Comparison of ENCODE assay signal across 12 cellular contexts in genomic region chr16:15701975-15702970, GRCh38. TPM values are rescaled to one million over a fixed set of nuclear protein-coding genes. Genes with fewer than 3 reads are reported as not detected.
DNase-seq lines count a peak whose midpoint lies in the region; ATAC-seq and TF ChIP-seq lines count a peak whose summit lies in the region.
"Had no signal": no experiment of that assay in that cellular context is flagged by ENCODE, and none has a peak within 500 bp of the region (broad histone marks: within the 10 kb centered on the region; RNA-seq: fewer than 3 reads in every experiment).

No MANE protein-coding gene starts in this region.

- no peak overlapping the region for H2BK120ac ChIP-seq in H9 (ENCODE audit: low read depth, low read length, poor library complexity, severe bottlenecking)

- no peak overlapping the region for H2BK20ac ChIP-seq in H9 (ENCODE audit: low read depth, low read length, poor library complexity, severe bottlenecking)

- no peak overlapping the region for H2BK12ac ChIP-seq in H9 (ENCODE audit: insufficient read length, low read depth, low read length)

- no peak overlapping the region for H3K4ac ChIP-seq in H9 (ENCODE audit: low read depth, low read length)

- H3K27ac Mint-ChIP-seq in H9 (peak overlapping the region in 2 of 3 experiments; percentile 28 to 30; a peak in 3 of 7 replicates), memory B cell (peak overlapping the region; percentile 81), endothelial cell (ENCODE audit: unreplicated experiment) (no peak overlapping the region)

- peak overlapping the region; percentile 14; the same call in 1 of the 2 replicates for H3K27ac ChIP-seq in ACC112 (ENCODE audit: low read depth, low read length)
- no peak overlapping the region for H3K27ac ChIP-seq in H9 (ENCODE audit: insufficient read length, low read depth, low read length)
- H3K27ac ChIP-seq in ascending aorta: peak overlapping the region; percentile 35 to 56
- H3K27ac ChIP-seq in heart left ventricle: peak overlapping the region in 1 of 12 donors; percentile 61
- H3K27ac ChIP-seq: adrenal gland had no signal

- ATAC-seq in memory B cell (ENCODE audit: low read depth) (no peak), GM18517 (IDR thresholded peaks at IDR 0.05; ENCODE audit: unreplicated experiment) (no peak), heart left ventricle (no peak)
- ATAC-seq: effector memory CD8-positive, alpha-beta T cell had no signal

- no peaks in the 10 kb centered on the region for H3K27me3 Mint-ChIP-seq in H9 (ENCODE audit: low read depth)
- H3K27me3 Mint-ChIP-seq in memory B cell: no peaks in the 10 kb centered on the region
- no peaks in the 10 kb centered on the region for H3K27me3 Mint-ChIP-seq in endothelial cell (ENCODE audit: unreplicated experiment)
- H3K27me3 Mint-ChIP-seq: effector memory CD8-positive, alpha-beta T cell had no signal

- TF ChIP-seq CTCF in H9 (conservative IDR thresholded peaks at IDR 0.05) (no peak), ascending aorta (IDR thresholded peaks at IDR 0.05) (no peak), endothelial cell (IDR thresholded peaks at IDR 0.05; ENCODE audit: unreplicated experiment) (no peak), heart left ventricle (IDR thresholded peaks at IDR 0.05) (no peak)

- H3K36me3 ChIP-seq in ACC112 (ENCODE audit: insufficient read depth, low read length): no peaks in the 10 kb centered on the region; the same call in 1 of the 2 replicates
- H3K36me3 ChIP-seq in ascending aorta: peaks cover 63 to 85% of the 10 kb centered on the region in 2 donors
- H3K36me3 ChIP-seq in heart left ventricle: peaks cover 0 to 67% (median 54%) of the 10 kb centered on the region in 9 donors

- DNase-seq in H9 (no peak), ascending aorta (ENCODE audit: low spot score in 2 of 2) (no peak), memory B cell (ENCODE audit: low spot score in 2 of 2) (no peak), endothelial cell (ENCODE audit: low spot score) (no peak), heart left ventricle (no peak), HT-29 (ENCODE audit: low spot score) (no peak)
- DNase-seq: adrenal gland; effector memory CD8-positive, alpha-beta T cell; GDM1; mammary epithelial cell had no signal

- no peak overlapping the region for H3K4me3 ChIP-seq in ACC112 (ENCODE audit: low read depth, low read length)
- H3K4me3 ChIP-seq in ascending aorta: no peak overlapping the region
- H3K4me3 ChIP-seq in heart left ventricle: no peak overlapping the region
- H3K4me3 ChIP-seq: adrenal gland had no signal

- peak overlapping the region; percentile 70 for H3K23ac ChIP-seq in H9 (ENCODE audit: insufficient read length, low read depth, low read length)

- no peak overlapping the region for H3K56ac ChIP-seq in H9 (ENCODE audit: insufficient read length, low read depth, low read length)

- WGBS in H9 (ENCODE audit: extremely low coverage, insufficient read length, low lambda C conversion rate): no CpG with 5 or more reads among the region's 11 CpGs
- 84 to 89% (median 86%) methylated on average over 11 of the region's 11 CpGs for WGBS in heart left ventricle, 4 donors

- H3K9ac ChIP-seq in H9 (ENCODE audit: extremely low read depth, insufficient read length, low read length): no peak overlapping the region

- no peak for TF ChIP-seq POLR2A in heart left ventricle (IDR thresholded peaks at IDR 0.05)

- H3K23me2 ChIP-seq in H9 (ENCODE audit: insufficient read length, low read depth, low read length, poor library complexity, severe bottlenecking): no peaks in the 10 kb centered on the region

- no peak overlapping the region for H2BK5ac ChIP-seq in H9 (ENCODE audit: insufficient read length, low read length)

- H3K9me3 ChIP-seq in H9 (ENCODE audit: control insufficient read depth, low read depth, low read length) (no peaks in the 10 kb centered on the region), ascending aorta (no peaks in the 10 kb centered on the region), heart left ventricle (no peaks in the 10 kb centered on the region)
- H3K9me3 ChIP-seq: adrenal gland had no signal

- intact Hi-C loops in ascending aorta (cut with DNase I) (no loop called here), heart left ventricle (cut with DNase I) (loop anchor here in 7 of 10 donors (5.0 to 10.0 kb wide), 4 partner anchors 57 to 277 kb away; partner anchors contain the start of gene MARF1 (in 4 of the 7))

- no peak overlapping the region for H3K18ac ChIP-seq in H9 (ENCODE audit: insufficient read length, low read depth, low read length)

- no peak overlapping the region for H2AK5ac ChIP-seq in H9 (ENCODE audit: insufficient read length, low read length)

- no peaks in the 10 kb centered on the region for H3K27me3 ChIP-seq in ACC112 (ENCODE audit: insufficient read depth, low read length)
- H3K27me3 ChIP-seq in H9 (ENCODE audit: insufficient read depth, low read length): no peaks in the 10 kb centered on the region
- H3K27me3 ChIP-seq in ascending aorta: no peaks in the 10 kb centered on the region
- H3K27me3 ChIP-seq in heart left ventricle: no peaks in the 10 kb centered on the region
- H3K27me3 ChIP-seq: adrenal gland had no signal

- peaks cover 2 to 7% of the 10 kb centered on the region in 2 experiments; a peak in 3 of 4 replicates for H3K4me1 Mint-ChIP-seq in H9
- H3K4me1 Mint-ChIP-seq in memory B cell: peaks cover 5% of the 10 kb centered on the region
- H3K4me1 Mint-ChIP-seq in endothelial cell (ENCODE audit: unreplicated experiment): peaks cover 6% of the 10 kb centered on the region

- H3K4me3 Mint-ChIP-seq in H9 (no peak overlapping the region), memory B cell (no peak overlapping the region), endothelial cell (ENCODE audit: unreplicated experiment) (no peak overlapping the region)
- H3K4me3 Mint-ChIP-seq: effector memory CD8-positive, alpha-beta T cell had no signal

- H2AFZ ChIP-seq in ACC112 (ENCODE audit: low read length, unreplicated experiment) (no peak overlapping the region), H9 (ENCODE audit: low read length) (no peak overlapping the region)

- no peaks in the 10 kb centered on the region for H3K79me1 ChIP-seq in H9 (ENCODE audit: insufficient read depth, low read depth, low read length, poor library complexity, severe bottlenecking)

- H3K36me3 Mint-ChIP-seq in H9 (ENCODE audit: insufficient read depth in 1 of 3, low read depth in 3 of 3) (peaks cover 11 to 41% (median 28%) of the 10 kb centered on the region in 3 experiments; a peak in 6 of 7 replicates), memory B cell (peaks cover 8% of the 10 kb centered on the region), endothelial cell (ENCODE audit: low read depth, unreplicated experiment) (peaks cover 6% of the 10 kb centered on the region)

- no peak overlapping the region for H4K8ac ChIP-seq in H9 (replicated peaks; ENCODE audit: insufficient read length, low read depth, low read length)

- H3T11ph ChIP-seq in H9 (ENCODE audit: low read length): no peak overlapping the region

- no peak overlapping the region for H4K91ac ChIP-seq in H9 (ENCODE audit: insufficient read length, low read depth, low read length)

- no peaks in the 10 kb centered on the region for H4K20me1 ChIP-seq in H9 (ENCODE audit: control insufficient read depth, insufficient read depth, insufficient read length)

- no peak overlapping the region for H2BK15ac ChIP-seq in H9 (ENCODE audit: low read depth, low read length)

- H4K5ac ChIP-seq in H9 (ENCODE audit: insufficient read length, low read depth, low read length): no peak overlapping the region

- H3K4me1 ChIP-seq in ACC112 (ENCODE audit: control insufficient read depth, insufficient read depth, low read length, unreplicated experiment) (peaks cover 13% of the 10 kb centered on the region), H9 (ENCODE audit: insufficient read depth, low read length) (no peaks in the 10 kb centered on the region), ascending aorta (no peaks in the 10 kb centered on the region), heart left ventricle (peaks cover 0 to 4% (median 0%) of the 10 kb centered on the region in 12 donors)
- H3K4me1 ChIP-seq: adrenal gland had no signal

- no peak overlapping the region for H3K4me2 ChIP-seq in H9 (ENCODE audit: insufficient read depth, insufficient read length, low read length)

- no peaks in the 10 kb centered on the region for H3K9me3 Mint-ChIP-seq in H9
- no peaks in the 10 kb centered on the region for H3K9me3 Mint-ChIP-seq in memory B cell
- H3K9me3 Mint-ChIP-seq in endothelial cell (ENCODE audit: unreplicated experiment): no peaks in the 10 kb centered on the region
- H3K9me3 Mint-ChIP-seq: effector memory CD8-positive, alpha-beta T cell had no signal

- H3K14ac ChIP-seq in H9 (ENCODE audit: insufficient read depth, low read length): no peak overlapping the region

- no peaks in the 10 kb centered on the region for H3K79me2 ChIP-seq in ACC112 (ENCODE audit: control insufficient read depth, insufficient read depth, low read length, unreplicated experiment)
- no peaks in the 10 kb centered on the region for H3K79me2 ChIP-seq in H9 (ENCODE audit: insufficient read depth, low read length)

RNA-seq across cellular contexts. Expression of gene NDE1, which starts 52.2 kb away (rescaled TPM):
- total RNA-seq in H9 (2021): 45.9 and 49.6 TPM in 2 replicates
- total RNA-seq in ascending aorta: 21.9 TPM
- 24.1 TPM for total RNA-seq in endothelial cell (ENCODE audit: unreplicated experiment)
- 10 to 100 TPM; 13.6 to 32.3 (median 20.4) TPM for total RNA-seq in heart left ventricle
- polyA plus RNA-seq in heart left ventricle: 10 to 100 TPM in 1 of 2 donors, 1 to 10 TPM in 1; 5.9 to 17.3 TPM
- total RNA-seq in HT-29 (2014; rRNA removed; shearing (Covaris generic)): 35.5 and 41.2 TPM in 2 replicates

RNA-seq across cellular contexts. Expression of gene MARF1, which starts 59.3 kb away (rescaled TPM):
- 22.3 and 23.3 TPM in 2 replicates for total RNA-seq in H9 (2021)
- 16.0 TPM for total RNA-seq in ascending aorta
- 55.2 TPM for total RNA-seq in endothelial cell (ENCODE audit: unreplicated experiment)
- total RNA-seq in heart left ventricle: 10 to 100 TPM; 24.1 to 61.3 (median 43.1) TPM
- polyA plus RNA-seq in heart left ventricle: 10 to 100 TPM; 11.4 to 17.5 TPM
- total RNA-seq in HT-29 (2014; rRNA removed; shearing (Covaris generic)): 3.3 and 4.5 TPM in 2 replicates
